ENCODE assay signal across 25 cellular contexts in genomic region chr15:32646304-32646703, GRCh38. TPM values are rescaled to one million over a fixed set of nuclear protein-coding genes. Genes with fewer than 3 reads are reported as not detected.
DNase-seq lines count a peak whose midpoint lies in the region; ATAC-seq and TF ChIP-seq lines count a peak whose summit lies in the region.
"Had no signal": no experiment of that assay in that cellular context is flagged by ENCODE, and none has a peak within 500 bp of the region (broad histone marks: within the 10 kb centered on the region; RNA-seq: fewer than 3 reads in every experiment).

No MANE protein-coding gene starts in this region.

- H3K27me3 Mint-ChIP-seq in Caco-2 (ENCODE audit: insufficient read depth, unreplicated experiment): no peaks in the 10 kb centered on the region
- H3K27me3 Mint-ChIP-seq: activated naive CD8-positive, alpha-beta T cell treated with anti-CD3 and anti-CD28 coated beads, Interleukin-2, amount 10 ng/mL, durations not matched to agents 7 days and 5 days had no signal

- H3K4me3 ChIP-seq in cardiac muscle cell: no peak overlapping the region
- no peak overlapping the region for H3K4me3 ChIP-seq in left ventricle myocardium inferior
- H3K4me3 ChIP-seq in Caco-2 (ENCODE audit: low read depth, low read length): no peak overlapping the region
- H3K4me3 ChIP-seq: A549, BLaER1, GM23248, hepatocyte, neural progenitor cell, sigmoid colon had no signal

- no peaks in the 10 kb centered on the region for H3K27me3 ChIP-seq in cardiac muscle cell
- H3K27me3 ChIP-seq in left ventricle myocardium inferior (ENCODE audit: low read depth): peaks cover 49% of the 10 kb centered on the region
- no peaks in the 10 kb centered on the region for H3K27me3 ChIP-seq in Caco-2 (replicated peaks; ENCODE audit: control insufficient read depth, insufficient read depth, low read length)
- H3K27me3 ChIP-seq: BLaER1, hepatocyte, neural progenitor cell had no signal

- POLR2A ChIA-PET in Caco-2 (lab: Charles Lee): no interaction called here

- no peaks in the 10 kb centered on the region for H3K9me3 Mint-ChIP-seq in Caco-2 (ENCODE audit: unreplicated experiment)
- H3K9me3 Mint-ChIP-seq: activated naive CD8-positive, alpha-beta T cell treated with anti-CD3 and anti-CD28 coated beads, Interleukin-2, amount 10 ng/mL, durations not matched to agents 7 days and 5 days; activated T-helper 2 cell treated with anti-CD3 and anti-CD28 coated beads, Interferon-gamma antibody, Interleukin-2, Interleukin-4, amounts not matched to agents 10 μg/mL and 5 μg/mL and 100 μg/mL, durations not matched to agents 14 hours and 24 hours and 36 hours; neural progenitor cell; T-helper 2 cell treated with Interferon-gamma antibody and Interleukin-4, amounts not matched to agents 5 μg/mL and 100 μg/mL, for 36 hours had no signal

- peaks cover 19% of the 10 kb centered on the region for H3K36me3 Mint-ChIP-seq in Caco-2 (ENCODE audit: insufficient read depth, unreplicated experiment)

- peak in 1 of 2 donors; percentile 78 for DNase-seq in cardiac muscle cell (ENCODE audit: low read depth in 1 of 2, low spot score in 1 of 2)
- no peak for DNase-seq in left ventricle myocardium inferior
- DNase-seq in NCI-H2171 (lab: John Stamatoyannopoulos, UW): peak; percentile 92
- peak; percentile 60 for DNase-seq in NCI-H748 treated with DMSO at 0.1 percent for 48 hours (lab: John Stamatoyannopoulos, UW)
- no peak for DNase-seq in Caco-2
- DNase-seq in Kasumi-1 (lab: John Stamatoyannopoulos, UW): no peak
- DNase-seq: activated CD8-positive, alpha-beta memory T cell treated with anti-CD3 and anti-CD28 coated beads, Interleukin-2, amount 50 U/mL, for 4 hours; activated naive CD8-positive, alpha-beta T cell treated with anti-CD3 and anti-CD28 coated beads, Interleukin-2, amount 10 ng/mL, durations not matched to agents 7 days and 5 days; Calu3; effector CD8-positive, alpha-beta T cell; foreskin melanocyte; GM23248; NCI-H1694; sigmoid colon; WERI-Rb-1 had no signal

- no peak overlapping the region for H3K4me3 Mint-ChIP-seq in Caco-2 (ENCODE audit: unreplicated experiment)
- H3K4me3 Mint-ChIP-seq: activated naive CD8-positive, alpha-beta T cell treated with anti-CD3 and anti-CD28 coated beads, Interleukin-2, amount 10 ng/mL, durations not matched to agents 7 days and 5 days; neural progenitor cell; T-helper 2 cell treated with Interferon-gamma antibody and Interleukin-4, amounts not matched to agents 5 μg/mL and 100 μg/mL, for 36 hours had no signal

- H3K4me1 ChIP-seq in cardiac muscle cell (ENCODE audit: low read depth) (peaks cover 12% of the 10 kb centered on the region), left ventricle myocardium inferior (no peaks in the 10 kb centered on the region), Caco-2 (no peaks in the 10 kb centered on the region)
- H3K4me1 ChIP-seq: sigmoid colon had no signal

- TF ChIP-seq CTCF in cardiac muscle cell (IDR thresholded peaks at IDR 0.05; ENCODE audit: low read depth, low read length): no peak
- TF ChIP-seq CTCF in left ventricle myocardium inferior (IDR thresholded peaks at IDR 0.05; ENCODE audit: borderline replicate concordance): no peak
- TF ChIP-seq CTCF in Caco-2 (IDR thresholded peaks at IDR 0.05; ENCODE audit: insufficient read depth in 1 of 2, low read depth in 1 of 2, low read length in 1 of 2, severe bottlenecking in 1 of 2, unreplicated experiment in 1 of 2): no peak

- H3K9me3 ChIP-seq in cardiac muscle cell (ENCODE audit: low read depth): no peaks in the 10 kb centered on the region
- no peaks in the 10 kb centered on the region for H3K9me3 ChIP-seq in left ventricle myocardium inferior (replicated peaks)
- H3K9me3 ChIP-seq in Caco-2: no peaks in the 10 kb centered on the region
- H3K9me3 ChIP-seq: A549, BLaER1, sigmoid colon had no signal

- H3K4me1 Mint-ChIP-seq in Caco-2 (ENCODE audit: low read depth, unreplicated experiment): no peaks in the 10 kb centered on the region

- CTCF ChIA-PET in Caco-2 (lab: Charles Lee): no interaction called here

- H3K27ac Mint-ChIP-seq in Caco-2 (ENCODE audit: unreplicated experiment): no peak overlapping the region
- H3K27ac Mint-ChIP-seq: activated T-helper 2 cell treated with anti-CD3 and anti-CD28 coated beads, Interferon-gamma antibody, Interleukin-2, Interleukin-4, amounts not matched to agents 10 μg/mL and 5 μg/mL and 100 μg/mL, durations not matched to agents 14 hours and 24 hours and 36 hours; neural progenitor cell; T-helper 2 cell treated with Interferon-gamma antibody and Interleukin-4, amounts not matched to agents 5 μg/mL and 100 μg/mL, for 36 hours had no signal

- no TSS peak for BruUV-seq in Caco-2 (replicated peaks; lab: Mats Ljungman, UMichigan)

- H3K36me3 ChIP-seq in cardiac muscle cell (no peaks in the 10 kb centered on the region), left ventricle myocardium inferior (no peaks in the 10 kb centered on the region), Caco-2 (ENCODE audit: control insufficient read depth, insufficient read depth, low read length) (no peaks in the 10 kb centered on the region; the same call in 1 of the 2 replicates)
- H3K36me3 ChIP-seq: neural progenitor cell, sigmoid colon, WERI-Rb-1 had no signal

- ATAC-seq in HG03571 (IDR thresholded peaks at IDR 0.05; ENCODE audit: unreplicated experiment) (no peak), HG03354 (IDR thresholded peaks at IDR 0.05; ENCODE audit: poor library complexity, severe bottlenecking, unreplicated experiment) (no peak)
- ATAC-seq: A549, esophagus mucosa, SK-N-SH treated with all-trans-retinoic acid at 6 μM for 48 hours had no signal

- intact Hi-C loops in left ventricle myocardium inferior (cut with micrococcal nuclease) (no loop called here), Caco-2 (cut with micrococcal nuclease; ENCODE audit: unreplicated experiment) (no loop called here)

- H3K27ac ChIP-seq in cardiac muscle cell (peak overlapping the region; percentile 35), left ventricle myocardium inferior (replicated peaks) (no peak overlapping the region)
- H3K27ac ChIP-seq: A549, BLaER1, GM23248, hepatocyte, neural progenitor cell, sigmoid colon, WERI-Rb-1 had no signal

RNA-seq across cellular contexts. Expression of gene SCG5, which starts 4.8 kb away (rescaled TPM):
- 9.0 and 14.4 TPM in 2 replicates for total RNA-seq in cardiac muscle cell
- 15.5 and 20.2 TPM in 2 replicates for polyA plus RNA-seq in cardiac muscle cell
- total RNA-seq in left ventricle myocardium inferior: not detected
- 0.84 and 1.5 TPM in 2 replicates for total RNA-seq in Caco-2 (2022)
- total RNA-seq: Calu3 had no signal

RNA-seq across cellular contexts. Expression of gene ARHGAP11A, which starts 31.0 kb away (rescaled TPM):
- total RNA-seq in cardiac muscle cell (5.0 and 44.6 TPM in 2 replicates), left ventricle myocardium inferior (2.5 TPM), Caco-2 (2022) (112 and 126 TPM in 2 replicates)
- 5.1 and 38.8 TPM in 2 replicates for polyA plus RNA-seq in cardiac muscle cell

RNA-seq across cellular contexts. Expression of gene GOLGA8N, which starts 53.0 kb away (rescaled TPM):
- total RNA-seq in cardiac muscle cell (1.7 and 4.9 TPM in 2 replicates), left ventricle myocardium inferior (10.9 TPM), Caco-2 (2022) (0.41 and 0.42 TPM in 2 replicates)
- polyA plus RNA-seq in cardiac muscle cell: 0.68 and 1.5 TPM in 2 replicates

Comparison
In these comparisons a context has a peak if more than half of its experiments do, and no peak if none do; other contexts are left out.
1. DNase-seq: peak in NCI-H2171 (single experiment) and NCI-H748 treated with DMSO at 0.1 percent for 48 hours (single experiment); none in left ventricle myocardium inferior (single experiment), Caco-2 (0 of 2) and Kasumi-1 (0 of 2).